Comparison of ENCODE assay signal across 39 cellular contexts in genomic region chr12:55614764-55615163, GRCh38. TPM values are rescaled to one million over a fixed set of nuclear protein-coding genes. Genes with fewer than 3 reads are reported as not detected.
"Had no signal": no experiment of that assay in that cellular context is flagged by ENCODE, and none has a peak within 500 bp of the region (broad histone marks: within the 10 kb centered on the region; RNA-seq: fewer than 3 reads in every experiment).

No MANE protein-coding gene starts in this region.

- DNase-seq: Karpas-422, Kasumi-1, MG63, MM.1S, MV-4-11, NCI-H1048, NCI-H1092, NCI-H1092 treated with DMSO at 0.1 percent for 48 hours, NCI-H1105, NCI-H1105 treated with DMSO at 0.1 percent for 48 hours, NCI-H1417, NCI-H1417 treated with DMSO at 0.1 percent for 48 hours, NCI-H1436, NCI-H1436 treated with DMSO at 0.1 percent for 48 hours, NCI-H146, NCI-H1694, NCI-H1694 treated with DMSO at 0.1 percent for 48 hours, NCI-H187, NCI-H187 treated with DMSO at 0.1 percent for 48 hours, NCI-H1930, NCI-H2029, NCI-H2029 treated with DMSO at 0.1 percent for 48 hours, NCI-H2081, NCI-H2081 treated with DMSO at 0.1 percent for 48 hours, NCI-H2107, NCI-H2171, NCI-H2171 treated with DMSO at 0.1 percent for 48 hours, NCI-H2227 treated with DMSO at 0.1 percent for 48 hours, NCI-H226, NCI-H345, NCI-H446, NCI-H446 treated with DMSO at 0.1 percent for 48 hours, NCI-H510A, NCI-H510A treated with DMSO at 0.1 percent for 48 hours, NCI-H524 had no signal

- H3K4me3 ChIP-seq: MG63 had no signal

- H3K27me3 ChIP-seq: MG63 had no signal

- H3K36me3 ChIP-seq: MG63 had no signal

RNA-seq across cellular contexts. Expression of gene OR10P1, which starts 21.9 kb away (rescaled TPM):
- total RNA-seq: LHCN-M2, M059J, MCF 10A, NCI-H460 had no signal

RNA-seq across cellular contexts. Expression of gene OR2AP1, which starts 42.5 kb away (rescaled TPM):
- total RNA-seq: LHCN-M2, M059J, MCF 10A, NCI-H460 had no signal
